ENCODE assay signal across 1 cellular context in the genomic region with DNA sequence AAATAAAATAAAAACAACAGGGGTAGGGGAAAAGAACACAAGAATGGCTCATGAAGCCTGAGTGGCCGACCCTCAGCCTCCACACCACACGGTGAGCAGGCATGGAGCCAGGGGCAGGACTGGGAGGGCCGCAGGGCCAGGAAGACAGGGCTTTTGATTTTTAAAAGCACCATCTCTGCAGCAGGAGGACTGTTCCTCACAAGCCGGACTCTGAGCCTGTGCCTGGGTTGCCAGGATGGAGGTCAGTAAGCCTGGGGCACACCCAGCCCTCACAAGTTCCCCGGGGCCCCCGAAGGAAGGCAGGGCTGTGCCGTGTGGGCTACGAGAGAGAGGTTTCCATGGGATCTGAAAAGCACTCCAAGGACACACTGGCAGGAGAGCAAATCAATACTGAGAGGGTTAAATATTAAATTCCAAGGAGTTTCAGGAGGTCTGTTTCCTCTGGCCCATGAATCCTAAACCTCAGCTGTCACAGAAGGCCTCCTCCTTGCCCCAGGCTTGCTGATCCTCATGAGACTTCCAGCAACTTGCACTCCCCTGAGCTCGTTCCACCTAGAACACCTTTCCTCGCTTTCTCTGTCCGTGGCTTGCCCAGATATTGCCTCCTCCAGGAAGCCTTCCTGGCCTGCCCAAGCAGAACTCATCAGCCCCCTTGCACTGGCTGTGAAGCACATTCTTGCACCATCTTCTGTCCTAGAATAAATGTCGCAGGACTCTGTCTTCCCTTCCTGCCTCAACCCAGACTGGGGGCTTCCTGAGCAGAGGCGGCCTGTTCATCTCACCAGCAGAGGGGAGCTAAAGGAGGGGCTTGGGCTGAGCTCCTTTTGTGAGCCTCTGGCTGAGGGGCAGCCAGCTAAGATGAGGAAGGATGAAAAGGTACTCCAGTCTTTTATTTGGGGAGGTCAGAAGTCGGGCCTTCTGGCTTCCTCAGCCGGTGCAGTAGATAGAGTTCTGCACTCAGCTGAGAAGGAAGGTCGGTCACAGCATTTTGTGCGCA.
TF ChIP-seq lines count a peak whose summit lies in the region.

No MANE protein-coding gene starts in this region.

TF ChIP-seq in H1, 55 proteins besides CTCF, POLR2A, EP300 and RAD21:
- TF ChIP-seq EGR1 (IDR thresholded peaks at IDR 0.05; ENCODE audit: borderline replicate concordance, low read depth, low read length) (no peak), E2F6 (IDR thresholded peaks at IDR 0.05) (no peak), BACH1 (IDR thresholded peaks at IDR 0.05; ENCODE audit: low read length) (no peak), SP1 (IDR thresholded peaks at IDR 0.05; ENCODE audit: low read depth, low read length) (no peak), SAP30 (IDR thresholded peaks at IDR 0.05; ENCODE audit: insufficient read depth, insufficient replicate concordance, low read length) (no peak), TCF12 (IDR thresholded peaks at IDR 0.05; ENCODE audit: low read depth, low read length) (no peak), ASH2L (IDR thresholded peaks at IDR 0.05; ENCODE audit: low read length) (no peak), HDAC6 (IDR thresholded peaks at IDR 0.05; ENCODE audit: low read depth, low read length) (no peak), EZH2 (IDR thresholded peaks at IDR 0.05; ENCODE audit: low read depth, low read length, severe bottlenecking) (no peak), CHD1 (IDR thresholded peaks at IDR 0.05; ENCODE audit: low read depth, low read length) (no peak), CBX5 (IDR thresholded peaks at IDR 0.05; ENCODE audit: low read depth, low read length) (no peak), CHD7 (IDR thresholded peaks at IDR 0.05; ENCODE audit: insufficient replicate concordance, low read length) (no peak)
